Comparison of ENCODE assay signal across 1 cellular context in genomic region chr1:233376711-233377110, GRCh38.
TF ChIP-seq lines count a peak whose summit lies in the region.

No MANE protein-coding gene starts in this region.

TF ChIP-seq in H1, 55 proteins besides CTCF, POLR2A, EP300 and RAD21 (continued from another document):
- TF ChIP-seq ATF2 (IDR thresholded peaks at IDR 0.05; ENCODE audit: low read length) = no peak
- TF ChIP-seq POU5F1 (IDR thresholded peaks at IDR 0.05; ENCODE audit: low read depth, low read length) = no peak
- no peak for TF ChIP-seq MAX (IDR thresholded peaks at IDR 0.05)
- no peak for TF ChIP-seq BACH1 (IDR thresholded peaks at IDR 0.05; ENCODE audit: low read length)
- TF ChIP-seq HDAC2 (IDR thresholded peaks at IDR 0.05; ENCODE audit: borderline replicate concordance in 1 of 2, low read depth in 2 of 2, low read length in 2 of 2) = no peak
- TF ChIP-seq RXRA (IDR thresholded peaks at IDR 0.05; ENCODE audit: insufficient read depth, low read depth, low read length) = no peak
- no peak for TF ChIP-seq CEBPB (IDR thresholded peaks at IDR 0.05; ENCODE audit: low read depth, low read length)
- no peak for TF ChIP-seq RFX5 (IDR thresholded peaks at IDR 0.05; ENCODE audit: borderline replicate concordance, low read depth, low read length)
- no peak for TF ChIP-seq USF2 (IDR thresholded peaks at IDR 0.05; ENCODE audit: low read length)
- no peak for TF ChIP-seq KDM5A (IDR thresholded peaks at IDR 0.05; ENCODE audit: low read length)
- TF ChIP-seq EZH2 (IDR thresholded peaks at IDR 0.05; ENCODE audit: low read depth, low read length, severe bottlenecking) = no peak
- no peak for TF ChIP-seq NANOG (IDR thresholded peaks at IDR 0.05; ENCODE audit: insufficient read depth, low read depth, low read length, poor library complexity, severe bottlenecking)
- TF ChIP-seq BCL11A (IDR thresholded peaks at IDR 0.05; ENCODE audit: low read depth in 2 of 2, low read length in 2 of 2) = no peak
- TF ChIP-seq SIRT6 (IDR thresholded peaks at IDR 0.05; ENCODE audit: low read length) = no peak
- no peak for TF ChIP-seq CTBP2 (IDR thresholded peaks at IDR 0.05; ENCODE audit: borderline replicate concordance, insufficient read depth, insufficient read length, low read length)
- TF ChIP-seq ASH2L (IDR thresholded peaks at IDR 0.05; ENCODE audit: low read length) = no peak
- no peak for TF ChIP-seq EGR1 (IDR thresholded peaks at IDR 0.05; ENCODE audit: borderline replicate concordance, low read depth, low read length)
